Comparison of ENCODE assay signal across 33 cellular contexts in the genomic region with DNA sequence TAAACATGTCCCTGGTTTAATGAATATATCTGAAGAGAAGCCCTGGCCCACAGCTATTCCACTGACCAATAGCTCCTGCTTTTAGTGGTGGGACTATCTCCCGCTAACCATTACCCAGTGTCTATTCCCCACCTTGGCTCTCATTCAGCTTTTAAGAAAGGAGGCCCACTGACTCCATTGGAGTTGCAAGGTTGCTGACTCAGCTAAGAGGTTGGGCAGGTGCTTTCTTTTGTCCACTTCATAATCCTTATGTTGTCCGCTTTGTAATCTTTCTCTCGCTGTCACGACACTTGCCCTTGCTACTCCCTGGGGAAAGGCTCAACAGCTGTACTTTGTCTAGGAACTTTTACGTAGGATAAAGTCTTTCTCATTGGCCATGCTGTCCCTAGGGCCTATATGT.
"Had no signal": no experiment of that assay in that cellular context is flagged by ENCODE, and none has a peak within 500 bp of the region (broad histone marks: within the 10 kb centered on the region; RNA-seq: fewer than 3 reads in every experiment).

No MANE protein-coding gene starts in this region.

- H3K4me1 ChIP-seq: body of pancreas, breast epithelium had no signal

- FAIRE-seq: astrocyte, TTC549 had no signal

- H3K4me1 Mint-ChIP-seq: activated B cell treated with CpG ODN at 0.5 μM for 24 hours; activated CD4-positive, alpha-beta T cell treated with anti-CD3 and anti-CD28 coated beads, Interleukin-2, amount 10 ng/mL, durations not matched to agents 24 days and 14 days; activated naive CD8-positive, alpha-beta T cell treated with anti-CD3 and anti-CD28 coated beads for 36 hours had no signal

- H3K36me3 ChIP-seq: adrenal gland, brain microvascular endothelial cell, breast epithelium had no signal

- H3K4me3 ChIP-seq: adrenal gland, body of pancreas, breast epithelium had no signal

- H3K27ac Mint-ChIP-seq: activated B cell treated with CpG ODN at 0.5 μM for 24 hours; activated CD4-positive, alpha-beta memory T cell treated with anti-CD3 and anti-CD28 coated beads for 36 hours; activated CD4-positive, alpha-beta T cell treated with anti-CD3 and anti-CD28 coated beads, Interleukin-2, amount 10 ng/mL, durations not matched to agents 24 days and 14 days; activated CD8-positive, alpha-beta T cell treated with anti-CD3 and anti-CD28 coated beads for 36 hours; activated naive CD4-positive, alpha-beta T cell treated with anti-CD3 and anti-CD28 coated beads for 36 hours; activated naive CD4-positive, alpha-beta T cell treated with anti-CD3 and anti-CD28 coated beads, Interleukin-2, amount 50 U/mL, for 72 hours; activated naive CD8-positive, alpha-beta T cell treated with anti-CD3 and anti-CD28 coated beads for 36 hours; activated T-cell treated with anti-CD3 and anti-CD28 coated beads, Interleukin-2, amount 50 U/mL, for 24 hours; T-helper 1 cell treated with Interleukin-12 subunit alpha and Interleukin-12 subunit beta and Interleukin-4 antibody, amounts not matched to agents 30 μg/mL and 1 μg/mL, for 36 hours; T-helper 2 cell treated with Interferon-gamma antibody and Interleukin-4, amounts not matched to agents 5 μg/mL and 100 μg/mL, for 36 hours had no signal

- H3K9me3 ChIP-seq: adrenal gland, body of pancreas, breast epithelium had no signal

- ATAC-seq: activated CD8-positive, alpha-beta T cell treated with anti-CD3 and anti-CD28 coated beads for 36 hours; activated naive CD4-positive, alpha-beta T cell treated with anti-CD3 and anti-CD28 coated beads, Interleukin-2, amount 50 U/mL, for 72 hours; body of pancreas had no signal

- H3K27me3 ChIP-seq: adrenal gland, body of pancreas, brain microvascular endothelial cell, breast epithelium had no signal

- H3K4me3 Mint-ChIP-seq: activated B cell treated with CpG ODN at 0.5 μM for 24 hours; activated CD4-positive, alpha-beta memory T cell treated with anti-CD3 and anti-CD28 coated beads for 36 hours; activated CD4-positive, alpha-beta T cell treated with anti-CD3 and anti-CD28 coated beads, Interleukin-2, amount 10 ng/mL, durations not matched to agents 24 days and 14 days; activated CD8-positive, alpha-beta T cell treated with anti-CD3 and anti-CD28 coated beads for 36 hours; activated naive CD4-positive, alpha-beta T cell treated with anti-CD3 and anti-CD28 coated beads for 36 hours; activated naive CD8-positive, alpha-beta T cell treated with anti-CD3 and anti-CD28 coated beads for 36 hours; activated T-cell treated with anti-CD3 and anti-CD28 coated beads, Interleukin-2, amount 50 U/mL, for 24 hours; T-helper 1 cell treated with Interleukin-12 subunit alpha and Interleukin-12 subunit beta and Interleukin-4 antibody, amounts not matched to agents 30 μg/mL and 1 μg/mL, for 36 hours; T-helper 2 cell treated with Interferon-gamma antibody and Interleukin-4, amounts not matched to agents 5 μg/mL and 100 μg/mL, for 36 hours had no signal

- DNase-seq: activated B cell treated with CpG ODN at 0.5 μM for 24 hours; activated CD4-positive, alpha-beta memory T cell treated with anti-CD3 and anti-CD28 coated beads for 36 hours; activated CD4-positive, alpha-beta T cell treated with anti-CD3 and anti-CD28 coated beads for 4 hours; activated CD4-positive, alpha-beta T cell treated with anti-CD3 and anti-CD28 coated beads, Interleukin-2, amount 10 ng/mL, durations not matched to agents 24 days and 14 days; activated CD4-positive, alpha-beta T cell treated with anti-CD3 and anti-CD28 coated beads, Interleukin-2, amount 50 U/mL, for 1 hour; activated CD4-positive, alpha-beta T cell treated with anti-CD3 and anti-CD28 coated beads, Interleukin-2, amount 50 U/mL, for 4 hours; activated CD4-positive, CD25-positive, alpha-beta regulatory T cell treated with anti-CD3 and anti-CD28 coated beads, Interleukin-2, amount 50 U/mL, for 72 hours; activated CD8-positive, alpha-beta memory T cell treated with anti-CD3 and anti-CD28 coated beads, Interleukin-2, amount 50 U/mL, for 4 hours; activated CD8-positive, alpha-beta T cell treated with anti-CD3 and anti-CD28 coated beads for 36 hours; activated effector memory CD4-positive, alpha-beta T cell treated with anti-CD3 and anti-CD28 coated beads, Interleukin-2, amount 50 U/mL, for 16 hours; activated gamma-delta T cell treated with Interleukin-2 at 50 U/mL for 16 hours; activated naive CD4-positive, alpha-beta T cell; activated naive CD4-positive, alpha-beta T cell treated with anti-CD3 and anti-CD28 coated beads for 36 hours; activated naive CD4-positive, alpha-beta T cell treated with anti-CD3 and anti-CD28 coated beads, Interleukin-2, amount 50 U/mL, for 16 hours; activated naive CD8-positive, alpha-beta T cell treated with anti-CD3 and anti-CD28 coated beads for 36 hours; activated T-cell treated with anti-CD3 and anti-CD28 coated beads, Interleukin-2, amount 50 U/mL, for 24 hours; activated T-cell treated with anti-CD3 and anti-CD28 coated beads, Interleukin-2, amount 50 U/mL, for 48 hours; adrenal gland; amniotic stem cell; aorta; body of pancreas; brain microvascular endothelial cell; central memory CD4-positive, alpha-beta T cell; T-helper 1 cell; T-helper 2 cell; T-helper 9 cell had no signal

- H3K27ac ChIP-seq: adrenal gland, body of pancreas, brain microvascular endothelial cell, breast epithelium, VCaP had no signal

- H3K27me3 Mint-ChIP-seq: activated CD4-positive, alpha-beta memory T cell treated with anti-CD3 and anti-CD28 coated beads for 36 hours; activated naive CD8-positive, alpha-beta T cell treated with anti-CD3 and anti-CD28 coated beads for 36 hours had no signal
